ENCODE assay signal across 8 cellular contexts in the genomic region with DNA sequence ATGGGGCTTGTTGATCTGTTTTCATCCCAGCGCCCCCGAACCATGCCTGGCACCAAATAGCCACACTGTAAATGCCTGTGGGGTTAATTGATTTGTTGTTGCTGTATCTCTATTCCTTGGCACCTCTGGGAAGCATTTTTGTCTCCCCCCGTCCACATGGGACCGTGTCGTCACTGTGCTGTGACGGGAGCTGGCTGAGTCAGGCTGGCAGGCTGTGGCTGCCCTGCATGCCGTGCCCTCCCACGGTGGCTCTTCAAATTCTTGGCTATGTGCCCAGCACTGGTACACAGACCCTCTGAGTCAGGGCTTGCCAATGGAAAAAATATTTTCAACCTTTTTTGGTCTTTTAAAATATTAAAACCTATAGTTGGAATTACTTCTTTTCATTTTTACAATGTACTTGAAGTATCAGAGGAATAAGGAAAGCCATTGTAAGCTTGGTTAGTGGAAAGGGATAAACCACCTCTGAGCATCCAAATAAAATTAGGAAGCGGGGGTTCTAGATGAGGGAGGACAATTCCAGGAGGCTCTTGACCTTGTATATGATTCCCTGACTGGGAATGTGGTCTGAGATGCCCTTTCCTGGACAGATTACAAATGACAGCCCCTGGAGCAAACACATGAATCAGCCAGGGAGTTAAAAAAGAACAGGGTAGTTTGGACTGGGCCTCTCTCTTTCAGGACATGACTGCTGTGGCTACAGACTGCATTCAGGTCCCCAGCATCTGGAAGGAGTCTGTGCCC. TPM values are rescaled to one million over a fixed set of nuclear protein-coding genes. Genes with fewer than 3 reads are reported as not detected.
DNase-seq lines count a peak whose midpoint lies in the region; ATAC-seq, FAIRE-seq and TF ChIP-seq lines count a peak whose summit lies in the region.

No MANE protein-coding gene starts in this region.

- peak overlapping the region; percentile 94 for H3K27ac Mint-ChIP-seq in T-helper 17 cell
- peak overlapping the region; percentile 42 to 96 (median 90) for H3K27ac Mint-ChIP-seq in naive thymus-derived CD4-positive, alpha-beta T cell

- H3K27me3 ChIP-seq in duodenal mucosa (ENCODE audit: control insufficient read depth in 1 of 2, insufficient read depth in 2 of 2, low read length in 2 of 2) (no peaks in the 10 kb centered on the region), thyroid gland (no peaks in the 10 kb centered on the region)
- H3K27me3 ChIP-seq in naive thymus-derived CD4-positive, alpha-beta T cell (ENCODE audit: control insufficient read depth in 2 of 2, insufficient read depth in 2 of 2, low read length in 2 of 2) = no peaks in the 10 kb centered on the region

- peak; percentile 47 for DNase-seq in NCI-H2196 (lab: John Stamatoyannopoulos, UW; ENCODE audit: unreplicated experiment)
- no peak for DNase-seq in NCI-H2196 treated with DMSO at 0.1 percent for 48 hours (lab: John Stamatoyannopoulos, UW; ENCODE audit: unreplicated experiment)
- DNase-seq in T-helper 17 cell = peak in 1 of 3 donors; percentile 45
- DNase-seq in naive thymus-derived CD4-positive, alpha-beta T cell = peak in 3 of 9 donors; percentile 12 to 70 (median 14)
- DNase-seq in thyroid gland = peak; percentile 98
- no peak for DNase-seq in D721Med (ENCODE audit: insufficient read length, low spot score)

- no peak for FAIRE-seq in D721Med (lab: Jason Lieb, UNC)

- POLR2A ChIA-PET in naive thymus-derived CD4-positive, alpha-beta T cell (lab: Charles Lee) = interaction anchor here (0.6 to 10.5 kb wide), 4 partner anchors 7 to 531 kb away, joined by 3 to 143 read pairs (median 15); no protein-coding TSS in a partner anchor

- no peak for TF ChIP-seq CTCF in thyroid gland (IDR thresholded peaks at IDR 0.05)
- no peak for TF ChIP-seq CTCF in D721Med (IDR thresholded peaks at IDR 0.05; ENCODE audit: insufficient read depth, missing control alignments)

- no peaks in the 10 kb centered on the region for H3K27me3 Mint-ChIP-seq in T-helper 17 cell
- H3K27me3 Mint-ChIP-seq in naive thymus-derived CD4-positive, alpha-beta T cell = no peaks in the 10 kb centered on the region

- H3K4me3 ChIP-seq in duodenal mucosa (ENCODE audit: low read depth in 1 of 2, low read length in 2 of 2) = no peak overlapping the region
- H3K4me3 ChIP-seq in naive thymus-derived CD4-positive, alpha-beta T cell (ENCODE audit: low read length) = no peak overlapping the region
- no peak overlapping the region for H3K4me3 ChIP-seq in thyroid gland (replicated peaks in 1 of 3)

- CTCF ChIA-PET in naive thymus-derived CD4-positive, alpha-beta T cell (lab: Charles Lee) = interaction anchor here (0.6 to 13.7 kb wide), 3 partner anchors 7 to 26 kb away, joined by 3 to 156 read pairs (median 3); no protein-coding TSS in a partner anchor

- H3K36me3 ChIP-seq in duodenal mucosa (ENCODE audit: control insufficient read depth in 1 of 2, insufficient read depth in 2 of 2, low read length in 2 of 2) (peaks cover 0 to 3% of the 10 kb centered on the region in 2 donors), thyroid gland (no peaks in the 10 kb centered on the region)
- H3K36me3 ChIP-seq in naive thymus-derived CD4-positive, alpha-beta T cell (ENCODE audit: control insufficient read depth in 2 of 3, insufficient read depth in 3 of 3, low read length in 3 of 3) = no peaks in the 10 kb centered on the region

- 39 to 40% methylated on average over 9 of the region's 9 CpGs for WGBS in thyroid gland, 2 donors

- H3K9me3 ChIP-seq in T-helper 17 cell (ENCODE audit: control insufficient read depth, low read length, poor library complexity, severe bottlenecking) = no peaks in the 10 kb centered on the region
- H3K9me3 ChIP-seq in duodenal mucosa (ENCODE audit: control insufficient read depth in 1 of 2, low read length in 2 of 2) = peaks cover 0 to 6% of the 10 kb centered on the region in 2 donors
- no peaks in the 10 kb centered on the region for H3K9me3 ChIP-seq in naive thymus-derived CD4-positive, alpha-beta T cell (ENCODE audit: control insufficient read depth in 2 of 3, low read length in 3 of 3)
- no peaks in the 10 kb centered on the region for H3K9me3 ChIP-seq in thyroid gland

- H3K4me1 ChIP-seq in duodenal mucosa (ENCODE audit: control insufficient read depth in 1 of 2, insufficient read depth in 2 of 2, low read length in 2 of 2) = peaks cover 66 to 76% of the 10 kb centered on the region in 2 donors
- peaks cover 49 to 91% of the 10 kb centered on the region in 2 donors for H3K4me1 ChIP-seq in naive thymus-derived CD4-positive, alpha-beta T cell (ENCODE audit: control insufficient read depth in 2 of 2, insufficient read depth in 2 of 2, low read length in 2 of 2)
- peaks cover 54 to 70% of the 10 kb centered on the region in 2 donors for H3K4me1 ChIP-seq in thyroid gland

- H3K27ac ChIP-seq in duodenal mucosa (ENCODE audit: low read depth, low read length) (no peak overlapping the region), thyroid gland (peak overlapping the region; percentile 91 to 96 (median 95))
- H3K27ac ChIP-seq in naive thymus-derived CD4-positive, alpha-beta T cell (ENCODE audit: low read depth, low read length) = peak overlapping the region; percentile 52

- no peaks in the 10 kb centered on the region for H3K36me3 Mint-ChIP-seq in T-helper 17 cell (ENCODE audit: low read depth)
- H3K36me3 Mint-ChIP-seq in naive thymus-derived CD4-positive, alpha-beta T cell = peaks cover 4 to 50% (median 24%) of the 10 kb centered on the region in 5 donors

- peak overlapping the region; percentile 12 to 45 for H3K9ac ChIP-seq in duodenal mucosa (ENCODE audit: low read depth in 1 of 2, low read length in 2 of 2)

- H3K9me3 Mint-ChIP-seq in naive thymus-derived CD4-positive, alpha-beta T cell = peaks cover 0 to 17% (median 0%) of the 10 kb centered on the region in 11 donors

- peaks cover 60% of the 10 kb centered on the region for H3K4me1 Mint-ChIP-seq in T-helper 17 cell
- peaks cover 61 to 100% (median 95%) of the 10 kb centered on the region in 7 donors for H3K4me1 Mint-ChIP-seq in naive thymus-derived CD4-positive, alpha-beta T cell

- TF ChIP-seq POLR2A in thyroid gland (IDR thresholded peaks at IDR 0.05) = peak in 1 of 2 donors; percentile 46

- intact Hi-C loops in naive thymus-derived CD4-positive, alpha-beta T cell (cut with micrococcal nuclease) = loop anchor here (10.0 kb wide), 3 partner anchors 151 to 1081 kb away; a partner anchor contains a TSS
- intact Hi-C loops in thyroid gland (cut with DNase I) = no loop called here

- H3K4me3 Mint-ChIP-seq in T-helper 17 cell = peak overlapping the region; percentile 53
- H3K4me3 Mint-ChIP-seq in naive thymus-derived CD4-positive, alpha-beta T cell = peak overlapping the region in 9 of 10 donors; percentile 23 to 71 (median 54)

- ATAC-seq in T-helper 17 cell (peak; percentile 32), GM18909 (IDR thresholded peaks at IDR 0.05; ENCODE audit: poor library complexity, unreplicated experiment) (no peak)
- ATAC-seq in naive thymus-derived CD4-positive, alpha-beta T cell = peak; percentile 33

RNA-seq across cellular contexts. Expression of a gene that starts 59.4 kb away (rescaled TPM):
- total RNA-seq in T-helper 17 cell (100 to 1,000 TPM; 148 to 170 TPM), thyroid gland (10 to 100 TPM; 22.3 to 71.7 (median 27.3) TPM)
- total RNA-seq in naive thymus-derived CD4-positive, alpha-beta T cell = 100 to 1,000 TPM in 4 of 5 experiments, 10 to 100 TPM in 1; 61.6 to 252 (median 213) TPM
- polyA plus RNA-seq in naive thymus-derived CD4-positive, alpha-beta T cell = 10 to 100 TPM; 25.8 to 41.0 TPM

Comparison
In these comparisons a context has a peak if more than half of its experiments do, and no peak if none do; other contexts are left out.
1. DNase-seq: peak in NCI-H2196 (single experiment) and thyroid gland (2 of 2); none in NCI-H2196 treated with DMSO at 0.1 percent for 48 hours (single experiment) and D721Med (single experiment).